Comparison of ENCODE assay signal across 13 cellular contexts in the genomic region with DNA sequence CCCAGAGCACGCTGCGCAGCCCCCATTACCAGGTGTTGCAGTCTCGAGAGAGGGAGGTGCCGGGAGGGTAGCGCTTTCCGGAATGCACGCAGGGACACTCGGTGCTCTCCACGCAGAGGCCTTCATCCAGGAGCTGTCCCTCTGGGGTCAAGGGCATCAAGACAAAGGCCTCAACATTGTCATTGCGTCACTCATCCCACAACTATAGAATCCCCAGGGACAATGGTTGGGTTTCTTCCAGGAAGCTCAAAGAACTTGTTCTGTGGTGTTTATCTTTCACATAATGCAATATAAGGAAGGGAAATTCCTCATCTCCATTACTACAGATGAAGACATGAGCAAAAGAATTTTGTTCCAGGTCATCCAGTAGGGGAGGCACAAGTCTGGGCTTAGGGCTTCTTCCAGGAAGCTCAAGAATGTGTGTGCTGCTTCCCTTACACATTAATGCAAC. TPM values are rescaled to one million over a fixed set of nuclear protein-coding genes. Genes with fewer than 3 reads are reported as not detected.
DNase-seq lines count a peak whose midpoint lies in the region; ATAC-seq and TF ChIP-seq lines count a peak whose summit lies in the region.
"Had no signal": no experiment of that assay in that cellular context is flagged by ENCODE, and none has a peak within 500 bp of the region (broad histone marks: within the 10 kb centered on the region; RNA-seq: fewer than 3 reads in every experiment).

No MANE protein-coding gene starts in this region.

- no peak for DNase-seq in CD4-positive, CD25-positive, alpha-beta regulatory T cell
- DNase-seq in RWPE2 (ENCODE audit: low spot score) = no peak
- DNase-seq in esophagus squamous epithelium (lab: John Stamatoyannopoulos, UW) = no peak
- peak; percentile 51 to 97 for DNase-seq in lung microvascular endothelial cell (ENCODE audit: low read depth in 2 of 2)
- DNase-seq in stimulated activated naive CD8-positive, alpha-beta T cell treated with anti-CD3 and anti-CD28 coated beads, Interleukin-15, amount 100 ng/mL, for 72 hours = no peak
- no peak for DNase-seq in NCI-H345 (lab: John Stamatoyannopoulos, UW)
- no peak for DNase-seq in activated CD8-positive, alpha-beta memory T cell treated with anti-CD3 and anti-CD28 coated beads, Interleukin-2, amount 50 U/mL, for 48 hours
- DNase-seq: activated CD4-positive, alpha-beta T cell treated with anti-CD3 and anti-CD28 coated beads, Interleukin-2, amount 50 U/mL, for 48 hours; activated naive CD4-positive, alpha-beta T cell treated with anti-CD3 and anti-CD28 coated beads for 36 hours; C1 segment of cervical spinal cord; effector memory CD8-positive, alpha-beta T cell; NCI-H1105 had no signal

- intact Hi-C loops in esophagus squamous epithelium (cut with DNase I) = no loop called here

- TF ChIP-seq POLR2A in esophagus squamous epithelium (IDR thresholded peaks at IDR 0.05) = no peak

- peaks cover 26% of the 10 kb centered on the region for H3K4me1 ChIP-seq in CD4-positive, CD25-positive, alpha-beta regulatory T cell (ENCODE audit: control insufficient read depth, insufficient read depth, low read length, poor library complexity, severe bottlenecking)
- peaks cover 7% of the 10 kb centered on the region for H3K4me1 ChIP-seq in RWPE2 (ENCODE audit: insufficient read depth, poor library complexity, severe bottlenecking)
- peaks cover 46 to 88% (median 49%) of the 10 kb centered on the region in 3 donors for H3K4me1 ChIP-seq in esophagus squamous epithelium

- H3K36me3 Mint-ChIP-seq in CD4-positive, CD25-positive, alpha-beta regulatory T cell = no peaks in the 10 kb centered on the region

- no peak overlapping the region for H3K27ac ChIP-seq in CD4-positive, CD25-positive, alpha-beta regulatory T cell (ENCODE audit: insufficient read depth, low read length, poor library complexity, severe bottlenecking)
- H3K27ac ChIP-seq in RWPE2 (ENCODE audit: poor library complexity, severe bottlenecking) (no peak overlapping the region), esophagus squamous epithelium (peak overlapping the region; percentile 71 to 93 (median 84))

- H3K36me3 ChIP-seq in CD4-positive, CD25-positive, alpha-beta regulatory T cell (ENCODE audit: control insufficient read depth, insufficient read depth, low read length) = no peaks in the 10 kb centered on the region
- no peaks in the 10 kb centered on the region for H3K36me3 ChIP-seq in RWPE2 (ENCODE audit: low read depth)
- H3K36me3 ChIP-seq in esophagus squamous epithelium = no peaks in the 10 kb centered on the region

- no peaks in the 10 kb centered on the region for H3K27me3 ChIP-seq in CD4-positive, CD25-positive, alpha-beta regulatory T cell (ENCODE audit: control insufficient read depth, insufficient read depth, low read length)
- H3K27me3 ChIP-seq in RWPE2 (ENCODE audit: insufficient read depth, poor library complexity, severe bottlenecking) (no peaks in the 10 kb centered on the region), esophagus squamous epithelium (no peaks in the 10 kb centered on the region)

- H3K9me3 ChIP-seq in CD4-positive, CD25-positive, alpha-beta regulatory T cell (ENCODE audit: control insufficient read depth in 2 of 2, low read length in 2 of 2) = no peaks in the 10 kb centered on the region
- H3K9me3 ChIP-seq in RWPE2 (ENCODE audit: severe bottlenecking) (no peaks in the 10 kb centered on the region), esophagus squamous epithelium (no peaks in the 10 kb centered on the region)

- peaks cover 11% of the 10 kb centered on the region for H3K27me3 Mint-ChIP-seq in CD4-positive, CD25-positive, alpha-beta regulatory T cell
- H3K27me3 Mint-ChIP-seq in stimulated activated naive CD8-positive, alpha-beta T cell treated with anti-CD3 and anti-CD28 coated beads, Interleukin-15, amount 100 ng/mL, for 72 hours = peaks cover 42% of the 10 kb centered on the region

- H3K4me1 Mint-ChIP-seq in CD4-positive, CD25-positive, alpha-beta regulatory T cell = peaks cover 6 to 52% (median 21%) of the 10 kb centered on the region in 4 donors
- H3K4me1 Mint-ChIP-seq in stimulated activated naive CD8-positive, alpha-beta T cell treated with anti-CD3 and anti-CD28 coated beads, Interleukin-15, amount 100 ng/mL, for 72 hours = peaks cover 48% of the 10 kb centered on the region

- no peak for ATAC-seq in CD4-positive, CD25-positive, alpha-beta regulatory T cell (ENCODE audit: low read depth in 2 of 2)
- ATAC-seq in RWPE2 (ENCODE audit: low read depth) = peak; percentile 57
- no peak for ATAC-seq in stimulated activated naive CD8-positive, alpha-beta T cell treated with anti-CD3 and anti-CD28 coated beads, Interleukin-15, amount 100 ng/mL, for 72 hours
- ATAC-seq in HG02642 (IDR thresholded peaks at IDR 0.05; ENCODE audit: poor library complexity, unreplicated experiment) = no peak
- ATAC-seq: effector memory CD8-positive, alpha-beta T cell had no signal

- WGBS in esophagus squamous epithelium, 2 donors = 81 to 82% methylated on average over 3 to 4 of the region's 10 CpGs

- no peak overlapping the region for H3K4me3 Mint-ChIP-seq in CD4-positive, CD25-positive, alpha-beta regulatory T cell
- H3K4me3 Mint-ChIP-seq in stimulated activated naive CD8-positive, alpha-beta T cell treated with anti-CD3 and anti-CD28 coated beads, Interleukin-15, amount 100 ng/mL, for 72 hours = no peak overlapping the region
- H3K4me3 Mint-ChIP-seq: activated naive CD4-positive, alpha-beta T cell treated with anti-CD3 and anti-CD28 coated beads for 36 hours; effector memory CD8-positive, alpha-beta T cell had no signal

- no peaks in the 10 kb centered on the region for H3K9me3 Mint-ChIP-seq in CD4-positive, CD25-positive, alpha-beta regulatory T cell
- H3K9me3 Mint-ChIP-seq in stimulated activated naive CD8-positive, alpha-beta T cell treated with anti-CD3 and anti-CD28 coated beads, Interleukin-15, amount 100 ng/mL, for 72 hours = no peaks in the 10 kb centered on the region
- H3K9me3 Mint-ChIP-seq: activated naive CD4-positive, alpha-beta T cell treated with anti-CD3 and anti-CD28 coated beads for 36 hours; effector memory CD8-positive, alpha-beta T cell had no signal

- H3K4me3 ChIP-seq in CD4-positive, CD25-positive, alpha-beta regulatory T cell (ENCODE audit: low read depth, low read length) = no peak overlapping the region
- H3K4me3 ChIP-seq in RWPE2 (ENCODE audit: severe bottlenecking) = no peak overlapping the region
- H3K4me3 ChIP-seq in esophagus squamous epithelium = no peak overlapping the region

- TF ChIP-seq CTCF in RWPE2 (IDR thresholded peaks at IDR 0.05; ENCODE audit: poor library complexity, severe bottlenecking) (peak; percentile 39), esophagus squamous epithelium (IDR thresholded peaks at IDR 0.05) (peak in 3 of 6 experiments; percentile 12 to 44 (median 17))

- peak overlapping the region; percentile 33 to 67 (median 39) for H3K27ac Mint-ChIP-seq in CD4-positive, CD25-positive, alpha-beta regulatory T cell
- no peak overlapping the region for H3K27ac Mint-ChIP-seq in stimulated activated naive CD8-positive, alpha-beta T cell treated with anti-CD3 and anti-CD28 coated beads, Interleukin-15, amount 100 ng/mL, for 72 hours
- H3K27ac Mint-ChIP-seq: activated naive CD4-positive, alpha-beta T cell treated with anti-CD3 and anti-CD28 coated beads for 36 hours; effector memory CD8-positive, alpha-beta T cell had no signal

RNA-seq across cellular contexts. Expression of a gene that starts 52.1 kb away (rescaled TPM):
- 1.3 TPM for total RNA-seq in CD4-positive, CD25-positive, alpha-beta regulatory T cell
- polyA plus RNA-seq in CD4-positive, CD25-positive, alpha-beta regulatory T cell = not detected
- total RNA-seq in esophagus squamous epithelium (10 to 100 TPM; 21.1 to 92.5 (median 49.7) TPM), lung microvascular endothelial cell (496 and 1,530 TPM in 2 replicates)
- total RNA-seq: activated naive CD4-positive, alpha-beta T cell treated with anti-CD3 and anti-CD28 coated beads for 36 hours had no signal

Comparison
In these comparisons a context has a peak if more than half of its experiments do, and no peak if none do; other contexts are left out.
1. DNase-seq: peak in lung microvascular endothelial cell (2 of 2); none in CD4-positive, CD25-positive, alpha-beta regulatory T cell (0 of 3), RWPE2 (single experiment), esophagus squamous epithelium (single experiment), stimulated activated naive CD8-positive, alpha-beta T cell treated with anti-CD3 and anti-CD28 coated beads, Interleukin-15, amount 100 ng/mL, for 72 hours (0 of 2), NCI-H345 (single experiment) and activated CD8-positive, alpha-beta memory T cell treated with anti-CD3 and anti-CD28 coated beads, Interleukin-2, amount 50 U/mL, for 48 hours (single experiment).
2. H3K27ac ChIP-seq: peak in esophagus squamous epithelium (4 of 4); none in CD4-positive, CD25-positive, alpha-beta regulatory T cell (single experiment) and RWPE2 (single experiment).
3. H3K27ac Mint-ChIP-seq: peak in CD4-positive, CD25-positive, alpha-beta regulatory T cell (3 of 3); none in stimulated activated naive CD8-positive, alpha-beta T cell treated with anti-CD3 and anti-CD28 coated beads, Interleukin-15, amount 100 ng/mL, for 72 hours (0 of 2).